Comparison of ENCODE assay signal across 24 cellular contexts in genomic region chr17:78293896-78294295, GRCh38.
"Had no signal": no experiment of that assay in that cellular context is flagged by ENCODE, and none has a peak within 500 bp of the region (broad histone marks: within the 10 kb centered on the region; RNA-seq: fewer than 3 reads in every experiment).

No MANE protein-coding gene starts in this region.

- H3K36me3 ChIP-seq: gastrocnemius medialis, heart right ventricle, left ventricle myocardium inferior, neutrophil, spleen, thoracic aorta, transverse colon had no signal

- ATAC-seq: gastrocnemius medialis; heart right ventricle; naive thymus-derived CD4-positive, alpha-beta T cell; sciatic nerve; stimulated activated naive B cell treated with anti-CD40 and anti-IgM and Interleukin-4, amounts not matched to agents 10 μg/mL and 1 μg/mL and 100 μg/mL, for 72 hours; stimulated activated naive CD8-positive, alpha-beta T cell treated with anti-CD3 and anti-CD28 coated beads, Interleukin-15, amount 100 ng/mL, for 72 hours had no signal

- DNase-seq: cerebellar nuclear complex; effector CD4-positive, alpha-beta T cell; endodermal cell; gastrocnemius medialis; heart right ventricle; hypothalamus; kidney glomerular epithelial cell; left ventricle myocardium inferior; naive thymus-derived CD4-positive, alpha-beta T cell; nephron progenitor cell; posterior cingulate gyrus; spleen; stimulated activated CD4-positive, alpha-beta T cell treated with anti-CD3 and anti-CD28 coated beads, Interleukin-15, amount 100 ng/mL, for 24 hours; stimulated activated CD4-positive, alpha-beta T cell treated with anti-CD3 and anti-CD28 coated beads, Interleukin-1b, Interleukin-23, amount 100 ng/mL, for 48 hours; stimulated activated CD4-positive, alpha-beta T cell treated with anti-CD3 and anti-CD28 coated beads, Interleukin-4, amount 100 ng/mL, for 24 hours; stimulated activated naive B cell treated with anti-CD40 and anti-IgM and Interleukin-4, amounts not matched to agents 10 μg/mL and 1 μg/mL and 100 μg/mL, for 72 hours; stimulated activated naive CD8-positive, alpha-beta T cell treated with anti-CD3 and anti-CD28 coated beads, Interleukin-15, amount 100 ng/mL, for 72 hours; transverse colon had no signal

- H3K4me3 ChIP-seq: gastrocnemius medialis, heart right ventricle, left ventricle myocardium inferior, spleen, thoracic aorta, transverse colon had no signal

- H3K27me3 ChIP-seq: gastrocnemius medialis, heart right ventricle, neutrophil, spleen, transverse colon had no signal

- H3K9me3 ChIP-seq: gastrocnemius medialis, heart right ventricle, left ventricle myocardium inferior, neutrophil, spleen, thoracic aorta, transverse colon had no signal

- FAIRE-seq: colon, endothelial cell of umbilical vein, islet of Langerhans had no signal

- H3K27ac ChIP-seq: gastrocnemius medialis, heart right ventricle, left ventricle myocardium inferior, neutrophil, spleen, thoracic aorta, transverse colon had no signal
